ENCODE assay signal across 16 cellular contexts in genomic region chr2:127643698-127644660, GRCh38. TPM values are rescaled to one million over a fixed set of nuclear protein-coding genes. Genes with fewer than 3 reads are reported as not detected.
DNase-seq lines count a peak whose midpoint lies in the region; ATAC-seq, FAIRE-seq and TF ChIP-seq lines count a peak whose summit lies in the region.
"Had no signal": no experiment of that assay in that cellular context is flagged by ENCODE, and none has a peak within 500 bp of the region (broad histone marks: within the 10 kb centered on the region; RNA-seq: fewer than 3 reads in every experiment).

No MANE protein-coding gene starts in this region.

- peak overlapping the region in 8 of 10 donors; percentile 39 to 95 (median 72) for H3K27ac ChIP-seq in heart right ventricle
- no peak overlapping the region for H3K27ac ChIP-seq in K562 (ENCODE audit: extremely low read depth, low read depth, low read length)
- peak overlapping the region; percentile 13 to 16 for H3K27ac ChIP-seq in uterus

- FAIRE-seq in K562 (lab: Jason Lieb, UNC): no peak
- FAIRE-seq: GM18507 had no signal

- in situ Hi-C loops in K562 (cut with MboI): no loop called here

- TF ChIP-seq EP300 in K562 (IDR thresholded peaks at IDR 0.05; ENCODE audit: low read length): no peak

- H3K4me2 ChIP-seq in K562 (ENCODE audit: insufficient read depth, low read length): no peak overlapping the region

- H3K27ac Mint-ChIP-seq in naive thymus-derived CD8-positive, alpha-beta T cell: peak overlapping the region; percentile 34 to 93 (median 78)
- H3K27ac Mint-ChIP-seq: dendritic cell treated with granulocyte-macrophage colony-stimulating factor and Interleukin-4, amounts not matched to agents 40 ng/mL and 50 ng/mL, for 4 days; T-helper 1 cell treated with Interleukin-12 subunit alpha and Interleukin-12 subunit beta and Interleukin-4 antibody, amounts not matched to agents 30 μg/mL and 1 μg/mL, for 36 hours had no signal

- H3K9me3 Mint-ChIP-seq in naive thymus-derived CD8-positive, alpha-beta T cell: no peaks in the 10 kb centered on the region
- H3K9me3 Mint-ChIP-seq: activated naive CD4-positive, alpha-beta T cell treated with anti-CD3 and anti-CD28 coated beads, Interleukin-2, amount 50 U/mL, for 72 hours; dendritic cell treated with granulocyte-macrophage colony-stimulating factor and Interleukin-4, amounts not matched to agents 40 ng/mL and 50 ng/mL, for 4 days; T-helper 1 cell treated with Interleukin-12 subunit alpha and Interleukin-12 subunit beta and Interleukin-4 antibody, amounts not matched to agents 30 μg/mL and 1 μg/mL, for 36 hours had no signal

- POLR2A ChIA-PET in K562 (lab: Yijun Ruan, JAX): interaction anchor here (0.6 to 1.2 kb wide), 3 partner anchors 12 to 55 kb away, joined by 3 read pairs; no protein-coding TSS in a partner anchor
- POLR2A ChIA-PET in naive thymus-derived CD8-positive, alpha-beta T cell (lab: Charles Lee): interaction anchor here (1.3 kb wide), 1 partner anchor 12 kb away, joined by 3 read pairs; no protein-coding TSS in a partner anchor

- peaks cover 20 to 68% (median 58%) of the 10 kb centered on the region in 4 donors for H3K4me1 Mint-ChIP-seq in naive thymus-derived CD8-positive, alpha-beta T cell

- peak in 1 of 2 donors; percentile 9 for DNase-seq in heart right ventricle
- DNase-seq in cardiac septum (ENCODE audit: low spot score): no peak
- DNase-seq in K562 (ENCODE audit: extremely low read depth in 1 of 4, low spot score in 3 of 4): peak in 2 of 4 experiments; percentile 31 to 33
- no peak for DNase-seq in naive thymus-derived CD8-positive, alpha-beta T cell
- DNase-seq in uterus: no peak
- no peak for DNase-seq in NCI-H2171 (lab: John Stamatoyannopoulos, UW)
- DNase-seq in NCI-H128 (lab: John Stamatoyannopoulos, UW; ENCODE audit: unreplicated experiment): no peak
- DNase-seq: activated CD8-positive, alpha-beta memory T cell treated with anti-CD3 and anti-CD28 coated beads for 24 hours; EL had no signal

- H3K36me3 Mint-ChIP-seq in naive thymus-derived CD8-positive, alpha-beta T cell: no peaks in the 10 kb centered on the region
- H3K36me3 Mint-ChIP-seq: activated naive CD4-positive, alpha-beta T cell treated with anti-CD3 and anti-CD28 coated beads, Interleukin-2, amount 50 U/mL, for 72 hours had no signal

- H3K9ac ChIP-seq in K562 (ENCODE audit: insufficient read depth in 1 of 2, low read depth in 2 of 2, low read length in 2 of 2): no peak overlapping the region

- H3K27me3 Mint-ChIP-seq in naive thymus-derived CD8-positive, alpha-beta T cell: no peaks in the 10 kb centered on the region

- peak in 5 of 9 donors; percentile 11 to 34 (median 21) for TF ChIP-seq CTCF in heart right ventricle (IDR thresholded peaks at IDR 0.05)
- peak in 2 of 3 experiments; percentile 9 to 23; a peak in 2 of 6 replicates for TF ChIP-seq CTCF in K562 (IDR thresholded peaks at IDR 0.05 in 2 of 3, conservative IDR thresholded peaks at IDR 0.05 in 1 of 3; ENCODE audit: insufficient read depth in 2 of 3, low read depth in 1 of 3, low read length in 3 of 3)
- no peak for TF ChIP-seq CTCF in uterus (IDR thresholded peaks at IDR 0.05)

- H3K27me3 ChIP-seq in heart right ventricle: no peaks in the 10 kb centered on the region
- H3K27me3 ChIP-seq in K562 (ENCODE audit: control insufficient read depth in 2 of 2, insufficient read depth in 2 of 2, low read length in 2 of 2): peaks cover 26 to 54% of the 10 kb centered on the region in 2 experiments
- no peaks in the 10 kb centered on the region for H3K27me3 ChIP-seq in uterus

- intact Hi-C loops in heart right ventricle (cut with DNase I) (loop anchor here in 4 of 10 donors (5.0 to 10.0 kb wide), 4 partner anchors 33 to 119 kb away; partner anchors contain the start of genes IWS1 (in 1 of the 4) and LIMS2 (in 1 of the 4)), cardiac septum (cut with DNase I) (no loop called here), K562 (cut with micrococcal nuclease) (no loop called here), uterus (cut with DNase I; ENCODE audit: low total_unique reads) (no loop called here)

- CTCF ChIA-PET in K562 (lab: Yijun Ruan, JAX; ENCODE audit: low intra/inter-chr PET ratio): interaction anchor here (0.6 kb wide), 1 partner anchor 441 kb away, joined by 3 read pairs; no protein-coding TSS in a partner anchor

- BruUV-seq in K562 (replicated peaks; lab: Mats Ljungman, UMichigan): no TSS peak

- TF ChIP-seq POLR2A in K562 (conservative IDR thresholded peaks at IDR 0.05) (no peak), uterus (IDR thresholded peaks at IDR 0.05) (no peak), GM18505 (IDR thresholded peaks at IDR 0.05; ENCODE audit: borderline replicate concordance, extremely low read depth, insufficient read depth, insufficient read length) (no peak)

- no peak overlapping the region for H2AFZ ChIP-seq in K562 (ENCODE audit: low read depth, low read length)

- ATAC-seq in heart right ventricle: no peak
- peak; percentile 13; the same call in 2 of the 3 replicates for ATAC-seq in K562
- no peak for ATAC-seq in naive thymus-derived CD8-positive, alpha-beta T cell
- ATAC-seq in GM18505 (IDR thresholded peaks at IDR 0.05; ENCODE audit: unreplicated experiment): no peak
- ATAC-seq: activated naive CD4-positive, alpha-beta T cell treated with anti-CD3 and anti-CD28 coated beads, Interleukin-2, amount 50 U/mL, for 72 hours had no signal

- no peaks in the 10 kb centered on the region for H3K79me2 ChIP-seq in K562 (ENCODE audit: control insufficient read depth, insufficient read depth, low read length)

- H3K4me3 ChIP-seq in heart right ventricle (no peak overlapping the region), K562 (no peak overlapping the region), uterus (no peak overlapping the region)

- no peaks in the 10 kb centered on the region; the same call in 1 of the 2 replicates for H4K20me1 ChIP-seq in K562 (replicated peaks; ENCODE audit: control insufficient read depth, insufficient read depth, low read length)

- H3K36me3 ChIP-seq in heart right ventricle (peaks cover 0 to 67% (median 4%) of the 10 kb centered on the region in 9 donors), K562 (ENCODE audit: control insufficient read depth, insufficient read depth, low read length) (no peaks in the 10 kb centered on the region), uterus (no peaks in the 10 kb centered on the region)

- peaks cover 28 to 96% (median 65%) of the 10 kb centered on the region in 9 donors for H3K4me1 ChIP-seq in heart right ventricle
- H3K4me1 ChIP-seq in K562 (replicated peaks in 1 of 2; ENCODE audit: control insufficient read depth in 2 of 2, insufficient read depth in 2 of 2, low read length in 2 of 2): peaks cover 0 to 51% of the 10 kb centered on the region in 2 experiments; a peak in 2 of 5 replicates
- H3K4me1 ChIP-seq in uterus: no peaks in the 10 kb centered on the region

- TF ChIP-seq RAD21 in K562 (CRISPR knock-in tag; conservative IDR thresholded peaks at IDR 0.05 in 1 of 2, IDR thresholded peaks at IDR 0.05 in 1 of 2): no peak

- peak overlapping the region in 2 of 10 donors; percentile 32 to 45 for H3K4me3 Mint-ChIP-seq in naive thymus-derived CD8-positive, alpha-beta T cell
- H3K4me3 Mint-ChIP-seq: dendritic cell treated with granulocyte-macrophage colony-stimulating factor and Interleukin-4, amounts not matched to agents 40 ng/mL and 50 ng/mL, for 4 days; T-helper 1 cell treated with Interleukin-12 subunit alpha and Interleukin-12 subunit beta and Interleukin-4 antibody, amounts not matched to agents 30 μg/mL and 1 μg/mL, for 36 hours had no signal

- no peaks in the 10 kb centered on the region for H3K9me3 ChIP-seq in heart right ventricle
- no peaks in the 10 kb centered on the region for H3K9me3 ChIP-seq in K562 (replicated peaks; ENCODE audit: control insufficient read depth, insufficient read depth, low read depth, low read length)
- H3K9me3 ChIP-seq in uterus: no peaks in the 10 kb centered on the region

- 85 to 86% methylated on average over 20 of the region's 20 CpGs for WGBS in heart right ventricle, 2 donors
- WGBS in K562 (ENCODE audit: insufficient coverage, low coverage, missing lambda C conversion rate): 15% methylated on average over 20 of the region's 20 CpGs

- no peaks in the 10 kb centered on the region for H3K9me1 ChIP-seq in K562 (ENCODE audit: control insufficient read depth, insufficient read depth, low read length)

RNA-seq across cellular contexts. Expression of gene GPR17, which starts 2.0 kb away (rescaled TPM):
- total RNA-seq in heart right ventricle (under 1 TPM in 6 of 10 donors, not detected in 4; 0.22 to 0.59 (median 0.46) TPM), cardiac septum (0.19 TPM), K562 (2014; rRNA removed) (not detected in 2 replicates), K562 (2014; rRNA removed; fragmentation: Illumina TruSeq; extraction: Trizol) (not detected in 2 replicates), K562 (2015; rRNA removed; fragmentation: Illumina TruSeq; extraction: Trizol) (not detected in 2 replicates), K562 (2021) (not detected in 2 replicates), uterus (under 1 TPM in 1 of 4 donors, not detected in 3; 0.41 TPM)
- polyA plus RNA-seq in heart right ventricle (10 to 100 TPM in 1 of 2 donors, under 1 TPM in 1; 0.28 to 16.5 TPM), K562 (2011; rRNA removed) (not detected in 2 replicates), K562 (2014; fragmentation: Illumina TruSeq; extraction: Trizol) (not detected in 2 replicates), K562 (2014; fragmentation: Nextera tagmentation; extraction: Ambion mirVana) (not detected), K562 (2014; rRNA removed) (not detected in 2 replicates)
- total RNA-seq in K562 (2011; cell fraction: chromatin; rRNA removed; ENCODE audit: low replicate concordance): not detected in 2 replicates
- not detected in 2 replicates for total RNA-seq in K562 (2011; cell fraction: nucleolus; rRNA removed)
- not detected in 2 replicates for total RNA-seq in K562 (2011; cell fraction: nucleoplasm; rRNA removed)
- not detected in 2 replicates for polyA plus RNA-seq in K562 (2011; cell fraction: cytosol; rRNA removed)
- polyA plus RNA-seq in K562 (2011; cell fraction: nucleus; rRNA removed): not detected in 2 replicates
- polyA plus RNA-seq in K562 (2012): not detected in 2 replicates
- polyA minus RNA-seq in K562 (2011; rRNA and poly(A)+ RNA removed): not detected in 2 replicates
- polyA minus RNA-seq in K562 (2011; cell fraction: cytosol; rRNA and poly(A)+ RNA removed): not detected in 2 replicates
- polyA minus RNA-seq in K562 (2011; cell fraction: nucleus; rRNA and poly(A)+ RNA removed): not detected in 2 replicates
- not detected for total RNA-seq in naive thymus-derived CD8-positive, alpha-beta T cell
- polyA plus RNA-seq in naive thymus-derived CD8-positive, alpha-beta T cell: not detected
- total RNA-seq: activated naive CD4-positive, alpha-beta T cell treated with anti-CD3 and anti-CD28 coated beads, Interleukin-2, amount 50 U/mL, for 72 hours; kidney epithelial cell had no signal
- polyA plus RNA-seq: neural cell had no signal

RNA-seq across cellular contexts. Expression of gene LIMS2, which starts 31.4 kb away (rescaled TPM):
- total RNA-seq in heart right ventricle: 100 to 1,000 TPM; 150 to 285 (median 160) TPM
- polyA plus RNA-seq in heart right ventricle: 100 to 1,000 TPM; 148 to 687 TPM
- 207 TPM for total RNA-seq in cardiac septum
- not detected in 2 replicates for total RNA-seq in K562 (2011; cell fraction: chromatin; rRNA removed; ENCODE audit: low replicate concordance)
- total RNA-seq in K562 (2011; cell fraction: nucleolus; rRNA removed): not detected in 2 replicates
- total RNA-seq in K562 (2011; cell fraction: nucleoplasm; rRNA removed): not detected in 2 replicates
- total RNA-seq in K562 (2014; rRNA removed): not detected in 2 replicates
- not detected in 2 replicates for total RNA-seq in K562 (2014; rRNA removed; fragmentation: Illumina TruSeq; extraction: Trizol)
- total RNA-seq in K562 (2015; rRNA removed; fragmentation: Illumina TruSeq; extraction: Trizol): not detected in 2 replicates
- 0.11 and 0.22 TPM in 2 replicates for total RNA-seq in K562 (2021)
- polyA plus RNA-seq in K562 (2011; rRNA removed): 0.04 TPM in 1 of 2 replicates, not detected in the other
- polyA plus RNA-seq in K562 (2011; cell fraction: cytosol; rRNA removed): not detected in 2 replicates
- not detected in 2 replicates for polyA plus RNA-seq in K562 (2011; cell fraction: nucleus; rRNA removed)
- 0.08 TPM in 2 replicates for polyA plus RNA-seq in K562 (2012)
- not detected in 2 replicates for polyA plus RNA-seq in K562 (2014; fragmentation: Illumina TruSeq; extraction: Trizol)
- not detected for polyA plus RNA-seq in K562 (2014; fragmentation: Nextera tagmentation; extraction: Ambion mirVana)
- polyA plus RNA-seq in K562 (2014; rRNA removed): not detected in 2 replicates
- not detected in 2 replicates for polyA minus RNA-seq in K562 (2011; rRNA and poly(A)+ RNA removed)
- not detected in 2 replicates for polyA minus RNA-seq in K562 (2011; cell fraction: cytosol; rRNA and poly(A)+ RNA removed)
- polyA minus RNA-seq in K562 (2011; cell fraction: nucleus; rRNA and poly(A)+ RNA removed): not detected in 2 replicates
- total RNA-seq in naive thymus-derived CD8-positive, alpha-beta T cell: 10 to 100 TPM; 10.1 to 11.8 TPM
- 10 to 100 TPM in 1 of 3 donors, 1 to 10 TPM in 2; 3.4 to 12.5 (median 5.8) TPM for polyA plus RNA-seq in naive thymus-derived CD8-positive, alpha-beta T cell
- 100 to 1,000 TPM in 1 of 4 donors, 10 to 100 TPM in 3; 15.8 to 298 (median 66.2) TPM for total RNA-seq in uterus
- polyA plus RNA-seq: neural cell had no signal

RNA-seq across cellular contexts. Expression of gene SFT2D3, which starts 57.3 kb away (rescaled TPM):
- 1 to 10 TPM; 2.2 to 4.0 (median 3.4) TPM for total RNA-seq in heart right ventricle
- polyA plus RNA-seq in heart right ventricle: 1 to 10 TPM; 2.8 to 5.6 TPM
- total RNA-seq in cardiac septum: 3.1 TPM
- 11.0 and 11.3 TPM in 2 replicates for total RNA-seq in K562 (2011; cell fraction: chromatin; rRNA removed; ENCODE audit: low replicate concordance)
- 15.0 and 17.7 TPM in 2 replicates for total RNA-seq in K562 (2011; cell fraction: nucleolus; rRNA removed)
- 14.9 and 19.2 TPM in 2 replicates for total RNA-seq in K562 (2011; cell fraction: nucleoplasm; rRNA removed)
- 8.9 and 12.1 TPM in 2 replicates for total RNA-seq in K562 (2014; rRNA removed)
- 7.7 and 9.1 TPM in 2 replicates for total RNA-seq in K562 (2014; rRNA removed; fragmentation: Illumina TruSeq; extraction: Trizol)
- total RNA-seq in K562 (2015; rRNA removed; fragmentation: Illumina TruSeq; extraction: Trizol): 6.3 and 7.5 TPM in 2 replicates
- 8.8 and 9.9 TPM in 2 replicates for total RNA-seq in K562 (2021)
- 9.1 and 9.2 TPM in 2 replicates for polyA plus RNA-seq in K562 (2011; rRNA removed)
- polyA plus RNA-seq in K562 (2011; cell fraction: cytosol; rRNA removed): 9.0 and 10.1 TPM in 2 replicates
- polyA plus RNA-seq in K562 (2011; cell fraction: nucleus; rRNA removed): 4.7 and 5.3 TPM in 2 replicates
- 0.12 TPM in 1 of 2 replicates, not detected in the other for polyA plus RNA-seq in K562 (2012)
- polyA plus RNA-seq in K562 (2014; fragmentation: Illumina TruSeq; extraction: Trizol): 7.7 and 8.9 TPM in 2 replicates
- not detected for polyA plus RNA-seq in K562 (2014; fragmentation: Nextera tagmentation; extraction: Ambion mirVana)
- 9.6 and 11.6 TPM in 2 replicates for polyA plus RNA-seq in K562 (2014; rRNA removed)
- polyA minus RNA-seq in K562 (2011; rRNA and poly(A)+ RNA removed): 7.0 and 7.3 TPM in 2 replicates
- 3.8 and 4.8 TPM in 2 replicates for polyA minus RNA-seq in K562 (2011; cell fraction: cytosol; rRNA and poly(A)+ RNA removed)
- 7.0 and 9.7 TPM in 2 replicates for polyA minus RNA-seq in K562 (2011; cell fraction: nucleus; rRNA and poly(A)+ RNA removed)
- 10 to 100 TPM; 16.5 to 16.9 TPM for total RNA-seq in naive thymus-derived CD8-positive, alpha-beta T cell
- 1 to 10 TPM; 1.7 to 4.4 (median 2.4) TPM for polyA plus RNA-seq in naive thymus-derived CD8-positive, alpha-beta T cell
- 10 to 100 TPM in 2 of 4 donors, 1 to 10 TPM in 2; 5.9 to 27.2 (median 11.1) TPM for total RNA-seq in uterus

Comparison
In these comparisons a context has a peak if more than half of its experiments do, and no peak if none do; other contexts are left out.
1. CTCF ChIP-seq: peak in heart right ventricle (5 of 9) and K562 (2 of 3); none in uterus (0 of 4).
2. RNA of gene LIMS2, which starts 31.4 kb away (total RNA-seq): 207 TPM in cardiac septum (single experiment), 150 to 285 TPM in heart right ventricle, 15.8 to 298 TPM in uterus and 10.1 to 11.8 TPM in naive thymus-derived CD8-positive, alpha-beta T cell; 0.11 to 0.22 TPM in K562; every median in the first group is over 4 times any median in the second.